Comparison of ENCODE assay signal across 29 cellular contexts in genomic region chr9:115986508-115986907, GRCh38.
"Had no signal": no experiment of that assay in that cellular context is flagged by ENCODE, and none has a peak within 500 bp of the region (broad histone marks: within the 10 kb centered on the region; RNA-seq: fewer than 3 reads in every experiment).

No MANE protein-coding gene starts in this region.

- H3K27ac ChIP-seq: breast epithelium, SK-N-MC had no signal

- ATAC-seq: activated T-cell treated with anti-CD3 and anti-CD28 coated beads, Interleukin-2, amount 50 U/mL, for 4 hours; activated T-helper 17 cell treated with anti-CD3 and anti-CD28 coated beads, Interleukin-2, amount 50 U/mL, for 72 hours; K562; Panc1; Right ventricle myocardium inferior; T-cell had no signal

- H3K9me3 ChIP-seq: breast epithelium had no signal

- H3K4me1 ChIP-seq: breast epithelium had no signal

- DNase-seq: activated B cell treated with CpG ODN at 0.5 μM for 24 hours; activated CD4-positive, alpha-beta memory T cell treated with anti-CD3 and anti-CD28 coated beads for 36 hours; activated CD4-positive, alpha-beta T cell treated with anti-CD3 and anti-CD28 coated beads, Interleukin-2, amount 10 ng/mL, durations not matched to agents 7 days and 5 days; activated CD8-positive, alpha-beta memory T cell treated with anti-CD3 and anti-CD28 coated beads for 24 hours; activated gamma-delta T cell; activated naive CD4-positive, alpha-beta T cell treated with anti-CD3 and anti-CD28 coated beads for 36 hours; activated T-cell treated with anti-CD3 and anti-CD28 coated beads, Interleukin-2, amount 50 U/mL, for 4 hours; aorta; caudate nucleus; Karpas-422; NCI-H1105 treated with DMSO at 0.1 percent for 48 hours; NCI-H1436 treated with DMSO at 0.1 percent for 48 hours; NCI-H187; NCI-H2081; NCI-H510A treated with DMSO at 0.1 percent for 48 hours; NCI-H69; NK-92 treated with Interleukin-12 subunit alpha and Interleukin-12 subunit beta, amount 100 ng/mL, for 24 hours; OCI-M1; RPMI8226; T-cell; T-helper 2 cell; T1000 had no signal

- FAIRE-seq: K562, TTC549 had no signal

- H3K36me3 ChIP-seq: breast epithelium had no signal

- H3K4me3 ChIP-seq: breast epithelium, K562, SK-N-MC had no signal

- H3K27me3 ChIP-seq: breast epithelium had no signal
